Comparison of ENCODE assay signal across 1 cellular context in genomic region chr1:10716424-10716823, GRCh38.
TF ChIP-seq lines count a peak whose summit lies in the region.

No MANE protein-coding gene starts in this region.

TF ChIP-seq in GM23338, 12 proteins besides CTCF, POLR2A, EP300 and RAD21 (continued from another document):
- no peak for TF ChIP-seq NANOG (IDR thresholded peaks at IDR 0.05; ENCODE audit: borderline replicate concordance)
- TF ChIP-seq JUNB (IDR thresholded peaks at IDR 0.05; ENCODE audit: unreplicated experiment): no peak
- TF ChIP-seq, protein P1, sequence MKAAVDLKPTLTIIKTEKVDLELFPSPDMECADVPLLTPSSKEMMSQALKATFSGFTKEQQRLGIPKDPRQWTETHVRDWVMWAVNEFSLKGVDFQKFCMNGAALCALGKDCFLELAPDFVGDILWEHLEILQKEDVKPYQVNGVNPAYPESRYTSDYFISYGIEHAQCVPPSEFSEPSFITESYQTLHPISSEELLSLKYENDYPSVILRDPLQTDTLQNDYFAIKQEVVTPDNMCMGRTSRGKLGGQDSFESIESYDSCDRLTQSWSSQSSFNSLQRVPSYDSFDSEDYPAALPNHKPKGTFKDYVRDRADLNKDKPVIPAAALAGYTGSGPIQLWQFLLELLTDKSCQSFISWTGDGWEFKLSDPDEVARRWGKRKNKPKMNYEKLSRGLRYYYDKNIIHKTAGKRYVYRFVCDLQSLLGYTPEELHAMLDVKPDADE (IDR thresholded peaks at IDR 0.05): no peak
- TF ChIP-seq ZNF331 (CRISPR knock-in tag; IDR thresholded peaks at IDR 0.05; ENCODE audit: low read depth): no peak
- TF ChIP-seq EZH2phosphoT487 (IDR thresholded peaks at IDR 0.05; ENCODE audit: unreplicated experiment): no peak
